22 cellular contexts compared by ENCODE assay signal in the genomic region with DNA sequence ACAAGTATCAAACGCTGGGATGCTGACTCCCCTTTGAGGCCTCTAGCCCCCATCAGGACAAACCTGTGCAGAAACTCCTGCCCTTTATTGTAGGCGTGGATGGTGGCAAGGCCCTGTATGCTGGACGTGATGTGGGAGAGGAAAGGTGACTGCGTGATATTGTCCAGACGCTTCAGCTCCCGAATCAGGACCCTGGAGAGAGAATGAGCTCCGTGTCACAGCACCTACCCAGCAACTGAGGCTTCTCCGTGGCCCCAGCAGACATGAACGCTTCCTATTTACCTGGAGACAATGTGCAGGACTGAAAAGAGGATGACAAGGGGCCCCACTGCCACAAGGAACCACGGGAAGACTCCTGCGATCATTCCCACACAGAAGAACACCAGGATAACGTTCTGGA.
"Had no signal": no experiment of that assay in that cellular context is flagged by ENCODE, and none has a peak within 500 bp of the region (broad histone marks: within the 10 kb centered on the region; RNA-seq: fewer than 3 reads in every experiment).

No MANE protein-coding gene starts in this region.

- H3K9me3 ChIP-seq: esophagus muscularis mucosa, gastroesophageal sphincter, heart left ventricle, left ventricle myocardium inferior, lower lobe of right lung, mucosa of descending colon had no signal

- H3K79me2 ChIP-seq: hepatocyte had no signal

- H3K27ac ChIP-seq: coronary artery, dorsolateral prefrontal cortex, esophagus muscularis mucosa, foreskin keratinocyte, gastroesophageal sphincter, heart left ventricle, hepatocyte, left ventricle myocardium inferior, lower lobe of right lung had no signal

- DNase-seq: dermis blood vessel endothelial cell; dorsolateral prefrontal cortex; effector CD4-positive, alpha-beta T cell; effector memory CD4-positive, alpha-beta T cell; foreskin keratinocyte; heart left ventricle; hypothalamus; immature natural killer cell; islet precursor cell; kidney; kidney glomerular epithelial cell; left colon; left ventricle myocardium inferior; lower lobe of right lung; mesenchymal stem cell; mucosa of descending colon; naive B cell had no signal

- H3K4me3 ChIP-seq: coronary artery, dorsolateral prefrontal cortex, esophagus muscularis mucosa, gastroesophageal sphincter, heart left ventricle, hepatocyte, left ventricle myocardium inferior, lower lobe of right lung, mucosa of descending colon had no signal

- H3K4me1 ChIP-seq: esophagus muscularis mucosa, foreskin keratinocyte, gastroesophageal sphincter, heart left ventricle, left ventricle myocardium inferior, lower lobe of right lung had no signal

- H3K4me2 ChIP-seq: hepatocyte had no signal

- ATAC-seq: foreskin keratinocyte, gastroesophageal sphincter, heart left ventricle, left colon, left lobe of liver, lower lobe of right lung, mucosa of descending colon had no signal

- H3K27me3 ChIP-seq: dorsolateral prefrontal cortex, esophagus muscularis mucosa, foreskin keratinocyte, gastroesophageal sphincter, heart left ventricle, hepatocyte had no signal

- H2AFZ ChIP-seq: hepatocyte had no signal
